8 cellular contexts compared by ENCODE assay signal in genomic region chrX:103918050-103918449, GRCh38. TPM values are rescaled to one million over a fixed set of nuclear protein-coding genes. Genes with fewer than 3 reads are reported as not detected.
DNase-seq lines count a peak whose midpoint lies in the region; ATAC-seq and TF ChIP-seq lines count a peak whose summit lies in the region.

No MANE protein-coding gene starts in this region.

- peak; percentile 35 for ATAC-seq in HG03354 (IDR thresholded peaks at IDR 0.05; ENCODE audit: poor library complexity, severe bottlenecking, unreplicated experiment)
- ATAC-seq in stimulated activated naive CD8-positive, alpha-beta T cell treated with anti-CD3 and anti-CD28 coated beads, Interleukin-15, Interleukin-2, amounts not matched to agents 100 U/mL and 50 U/mL, for 24 hours = peak; percentile 45

- DNase-seq in activated CD4-positive, alpha-beta T cell treated with anti-CD3 and anti-CD28 coated beads for 24 hours (ENCODE audit: low read depth in 2 of 2) = peak; percentile 22 to 26
- DNase-seq in activated CD4-positive, alpha-beta T cell treated with anti-CD3 and anti-CD28 coated beads for 1 hour = no peak
- DNase-seq in NCI-H510A (lab: John Stamatoyannopoulos, UW) (peak; percentile 14), erythroblast (lab: John Stamatoyannopoulos, UW) (peak; percentile 11 to 41), mucosa of gallbladder (ENCODE audit: low spot score) (peak; percentile 46)
- peak; percentile 47 for DNase-seq in activated CD8-positive, alpha-beta memory T cell treated with anti-CD3 and anti-CD28 coated beads, Interleukin-2, amount 50 U/mL, for 4 hours
- DNase-seq in stimulated activated naive CD8-positive, alpha-beta T cell treated with anti-CD3 and anti-CD28 coated beads, Interleukin-15, Interleukin-2, amounts not matched to agents 100 U/mL and 50 U/mL, for 24 hours = peak; percentile 56

- no peak for TF ChIP-seq POLR2A in erythroblast (IDR thresholded peaks at IDR 0.05; ENCODE audit: low read length)

RNA-seq across cellular contexts. Expression of gene TMSB15B, which starts 44.4 kb away (rescaled TPM):
- total RNA-seq in mucosa of gallbladder = 2.0 TPM
